In genomic region chr19:21590868-21591267, GRCh38 we compare ENCODE assay signal across 22 cellular contexts.
DNase-seq lines count a peak whose midpoint lies in the region; ATAC-seq, FAIRE-seq and TF ChIP-seq lines count a peak whose summit lies in the region.
"Had no signal": no experiment of that assay in that cellular context is flagged by ENCODE, and none has a peak within 500 bp of the region (broad histone marks: within the 10 kb centered on the region; RNA-seq: fewer than 3 reads in every experiment).

No MANE protein-coding gene starts in this region.

- peaks cover 64% of the 10 kb centered on the region for H3K9me3 Mint-ChIP-seq in nephron progenitor cell

- in situ Hi-C loops in K562 (cut with MboI), result no loop called here

- no peak overlapping the region for H3K4me3 ChIP-seq in K562
- H3K4me3 ChIP-seq: BLaER1, GM23338 had no signal

- no peaks in the 10 kb centered on the region for H3K79me2 ChIP-seq in K562 (ENCODE audit: control insufficient read depth, insufficient read depth, low read length)

- H3K9me1 ChIP-seq in K562 (ENCODE audit: control insufficient read depth, insufficient read depth, low read length), result no peaks in the 10 kb centered on the region

- ATAC-seq in left ventricle myocardium superior (peak; percentile 22), K562 (no peak), GM21529 (IDR thresholded peaks at IDR 0.05; ENCODE audit: unreplicated experiment) (no peak)
- ATAC-seq: GM23338, HCT116 had no signal

- intact Hi-C loops in left ventricle myocardium superior (cut with micrococcal nuclease), result no loop called here
- intact Hi-C loops in cardiac septum (cut with DNase I), result no loop called here
- intact Hi-C loops in K562 (cut with micrococcal nuclease), result no loop called here

- no peaks in the 10 kb centered on the region; the same call in 2 of the 3 replicates for H3K36me3 ChIP-seq in K562 (ENCODE audit: control insufficient read depth, insufficient read depth, low read length)
- H3K36me3 ChIP-seq: BLaER1 had no signal

- peak overlapping the region; percentile 64; the same call in 1 of the 2 replicates for H2AFZ ChIP-seq in K562 (ENCODE audit: low read depth, low read length)
- H2AFZ ChIP-seq: GM23338 had no signal

- peak; percentile 35 for FAIRE-seq in K562 (lab: Jason Lieb, UNC)
- FAIRE-seq: A204.1, G401.6, GM12891, GM19239 had no signal

- peak overlapping the region in 1 of 2 experiments; percentile 62; a peak in 1 of 4 replicates for H3K9ac ChIP-seq in K562 (ENCODE audit: insufficient read depth in 1 of 2, low read depth in 2 of 2, low read length in 2 of 2)
- H3K9ac ChIP-seq: BLaER1 had no signal

- TF ChIP-seq EP300 in K562 (IDR thresholded peaks at IDR 0.05; ENCODE audit: low read length), result no peak

- no peak overlapping the region for H3K27ac ChIP-seq in K562 (ENCODE audit: extremely low read depth, low read depth, low read length)
- H3K27ac ChIP-seq: BLaER1, HL-60 had no signal

- peaks cover 25 to 31% of the 10 kb centered on the region in 2 experiments for H3K4me1 ChIP-seq in K562 (replicated peaks in 1 of 2; ENCODE audit: control insufficient read depth in 2 of 2, insufficient read depth in 2 of 2, low read length in 2 of 2)
- H3K4me1 ChIP-seq: BLaER1 had no signal

- H3K36me3 Mint-ChIP-seq in nephron progenitor cell (ENCODE audit: low read depth), result no peaks in the 10 kb centered on the region
- H3K36me3 Mint-ChIP-seq: CD4-positive, alpha-beta memory T cell had no signal

- H3K27ac Mint-ChIP-seq in nephron progenitor cell, result peak overlapping the region; percentile 19
- H3K27ac Mint-ChIP-seq: CD4-positive, alpha-beta memory T cell; GM23338; HFFc6 had no signal

- H3K4me1 Mint-ChIP-seq in nephron progenitor cell, result no peaks in the 10 kb centered on the region

- H3K27me3 Mint-ChIP-seq in nephron progenitor cell (ENCODE audit: low read depth, poor library complexity), result peaks cover 36% of the 10 kb centered on the region

- no peak for DNase-seq in left ventricle myocardium superior
- no peak for DNase-seq in cardiac septum (ENCODE audit: low spot score)
- DNase-seq in K562 (ENCODE audit: extremely low read depth in 1 of 4, low spot score in 3 of 4), result no peak
- no peak for DNase-seq in nephron progenitor cell
- DNase-seq in iPS-NIHi7 (ENCODE audit: extremely low spot score), result no peak
- DNase-seq in T-helper 2 cell, result no peak
- DNase-seq: AML-193; Calu3; CD4-positive, alpha-beta memory T cell; H7; HFFc6; KBM-7 had no signal

- TF ChIP-seq POLR2A in K562 (conservative IDR thresholded peaks at IDR 0.05), result no peak

- 0 out of 2 replicates have a peak, but pooled peaks cover 3% of the 10 kb centered on the region for H3K9me3 ChIP-seq in K562 (replicated peaks; ENCODE audit: control insufficient read depth, insufficient read depth, low read depth, low read length)

- 38% methylated on average over 2 of the region's 2 CpGs for WGBS in K562 (ENCODE audit: insufficient coverage, low coverage, missing lambda C conversion rate)

- POLR2A ChIA-PET in K562 (lab: Yijun Ruan, JAX), result interaction anchor here (0.8 to 1.9 kb wide), 3 partner anchors 10 to 509 kb away, joined by 3 to 8 read pairs (median 5); partner anchors contain the start of gene ZNF714

- no peaks in the 10 kb centered on the region for H3K27me3 ChIP-seq in K562 (ENCODE audit: control insufficient read depth in 2 of 2, insufficient read depth in 2 of 2, low read length in 2 of 2)
- H3K27me3 ChIP-seq: BLaER1 had no signal

- no peaks in the 10 kb centered on the region for H4K20me1 ChIP-seq in K562 (replicated peaks; ENCODE audit: control insufficient read depth, insufficient read depth, low read length)
- H4K20me1 ChIP-seq: BLaER1 had no signal

- no peak for TF ChIP-seq CTCF in K562 (IDR thresholded peaks at IDR 0.05 in 2 of 3, conservative IDR thresholded peaks at IDR 0.05 in 1 of 3; ENCODE audit: insufficient read depth in 2 of 3, low read depth in 1 of 3, low read length in 3 of 3)
- TF ChIP-seq CTCF in nephron progenitor cell (IDR thresholded peaks at IDR 0.05), result no peak

- BruUV-seq in K562 (replicated peaks; lab: Mats Ljungman, UMichigan), result no TSS peak

- TF ChIP-seq RAD21 in K562 (CRISPR knock-in tag; conservative IDR thresholded peaks at IDR 0.05 in 1 of 2, IDR thresholded peaks at IDR 0.05 in 1 of 2), result no peak

- CTCF ChIA-PET in K562 (lab: Yijun Ruan, JAX; ENCODE audit: low intra/inter-chr PET ratio), result no interaction called here

- H3K4me3 Mint-ChIP-seq in nephron progenitor cell, result no peak overlapping the region
- H3K4me3 Mint-ChIP-seq: CD14-positive monocyte; CD4-positive, alpha-beta memory T cell; GM23338; HFFc6 had no signal

- H3K4me2 ChIP-seq in K562 (ENCODE audit: insufficient read depth, low read length), result no peak overlapping the region
- H3K4me2 ChIP-seq: BLaER1, GM23338 had no signal

TF ChIP-seq in K562, 482 proteins besides CTCF, POLR2A, EP300 and RAD21:
- TF ChIP-seq CREBBP (IDR thresholded peaks at IDR 0.05; ENCODE audit: low read depth, low read length) (no peak), PHF8 (IDR thresholded peaks at IDR 0.05; ENCODE audit: borderline replicate concordance, low read length) (no peak), ZNF224 (CRISPR knock-in tag; IDR thresholded peaks at IDR 0.05) (no peak), RUNX1 (IDR thresholded peaks at IDR 0.05; ENCODE audit: low read depth) (no peak), ZNF639 (CRISPR knock-in tag; conservative IDR thresholded peaks at IDR 0.05 in 1 of 2, IDR thresholded peaks at IDR 0.05 in 1 of 2) (no peak), HDAC3 (IDR thresholded peaks at IDR 0.05; ENCODE audit: borderline replicate concordance, partially characterized antibody) (no peak), ZBTB12 (CRISPR knock-in tag; IDR thresholded peaks at IDR 0.05) (no peak), ZNF830 (CRISPR knock-in tag; IDR thresholded peaks at IDR 0.05) (no peak)
TF ChIP-seq in K562: peak in this region for 0.
